8 cellular contexts compared by ENCODE assay signal in genomic region chr1:85276290-85277026, GRCh38. TPM values are rescaled to one million over a fixed set of nuclear protein-coding genes. Genes with fewer than 3 reads are reported as not detected.
DNase-seq lines count a peak whose midpoint lies in the region; ATAC-seq and TF ChIP-seq lines count a peak whose summit lies in the region.

Gene BCL10 (minus strand): TSS chr1:85276632. CDS start chr1:85276352, 280 bp downstream.

- peak within 1 kb of the TSS; percentile 95 for H3K9ac ChIP-seq in fibroblast of lung (ENCODE audit: insufficient read depth, low read length)

- peaks cover 47% of the 10 kb centered on the region for H3K4me1 Mint-ChIP-seq in activated T-helper 2 cell treated with anti-CD3 and anti-CD28 coated beads, Interferon-gamma antibody, Interleukin-2, Interleukin-4, amounts not matched to agents 10 μg/mL and 5 μg/mL and 100 μg/mL, durations not matched to agents 14 hours and 24 hours and 36 hours (ENCODE audit: low read depth)
- peaks cover 35 to 54% (median 46%) of the 10 kb centered on the region in 7 donors for H3K4me1 Mint-ChIP-seq in naive thymus-derived CD4-positive, alpha-beta T cell
- peaks cover 38 to 52% of the 10 kb centered on the region in 2 donors for H3K4me1 Mint-ChIP-seq in stimulated activated naive B cell treated with anti-CD40 and anti-IgM and Interleukin-4, amounts not matched to agents 10 μg/mL and 1 μg/mL and 100 μg/mL, for 72 hours

- CTCF ChIA-PET in naive thymus-derived CD4-positive, alpha-beta T cell (lab: Charles Lee) = interaction anchor here (0.6 to 4.0 kb wide), 8 partner anchors 12 to 768 kb away, joined by 3 to 29 read pairs (median 4); partner anchors contain the start of gene C1orf52

- DNase-seq in EH (ENCODE audit: low read depth) (peak; percentile 98), H4 (ENCODE audit: low spot score) (peak; percentile 97), LoVo (ENCODE audit: low spot score) (peak; percentile 99), RWPE2 (ENCODE audit: low spot score) (peak; percentile 98), fibroblast of lung (ENCODE audit: low read depth in 2 of 2) (peak; percentile 98)
- DNase-seq in activated T-helper 2 cell treated with anti-CD3 and anti-CD28 coated beads, Interferon-gamma antibody, Interleukin-2, Interleukin-4, amounts not matched to agents 10 μg/mL and 5 μg/mL and 100 μg/mL, durations not matched to agents 14 hours and 24 hours and 36 hours (ENCODE audit: low spot score) = peak; percentile 98
- peak; percentile 95 to 98 (median 97) for DNase-seq in naive thymus-derived CD4-positive, alpha-beta T cell
- DNase-seq in stimulated activated naive B cell treated with anti-CD40 and anti-IgM and Interleukin-4, amounts not matched to agents 10 μg/mL and 1 μg/mL and 100 μg/mL, for 72 hours = peak; percentile 99

- POLR2A ChIA-PET in naive thymus-derived CD4-positive, alpha-beta T cell (lab: Charles Lee) = interaction anchor here (0.5 to 5.6 kb wide), 15 partner anchors 9 to 1699 kb away, joined by 3 to 63 read pairs (median 5); partner anchors contain the start of genes C1orf52, PRKACB, SYDE2 and ZNHIT6

- peak within 1 kb of the TSS; percentile 45 for H2AFZ ChIP-seq in fibroblast of lung (ENCODE audit: low read length)

- H3K79me2 ChIP-seq in fibroblast of lung (ENCODE audit: control insufficient read depth, insufficient read depth, low read length) = peaks cover 47% of the 10 kb centered on the region

- peaks cover 30% of the 10 kb centered on the region for H3K36me3 Mint-ChIP-seq in activated T-helper 2 cell treated with anti-CD3 and anti-CD28 coated beads, Interferon-gamma antibody, Interleukin-2, Interleukin-4, amounts not matched to agents 10 μg/mL and 5 μg/mL and 100 μg/mL, durations not matched to agents 14 hours and 24 hours and 36 hours (ENCODE audit: low read depth)
- H3K36me3 Mint-ChIP-seq in naive thymus-derived CD4-positive, alpha-beta T cell = peaks cover 5 to 17% (median 12%) of the 10 kb centered on the region in 5 donors
- peaks cover 14 to 23% of the 10 kb centered on the region in 2 donors for H3K36me3 Mint-ChIP-seq in stimulated activated naive B cell treated with anti-CD40 and anti-IgM and Interleukin-4, amounts not matched to agents 10 μg/mL and 1 μg/mL and 100 μg/mL, for 72 hours

- H3K27me3 Mint-ChIP-seq in activated T-helper 2 cell treated with anti-CD3 and anti-CD28 coated beads, Interferon-gamma antibody, Interleukin-2, Interleukin-4, amounts not matched to agents 10 μg/mL and 5 μg/mL and 100 μg/mL, durations not matched to agents 14 hours and 24 hours and 36 hours (ENCODE audit: low read depth) = peaks cover 13% of the 10 kb centered on the region
- H3K27me3 Mint-ChIP-seq in naive thymus-derived CD4-positive, alpha-beta T cell = peaks cover 0 to 22% (median 0%) of the 10 kb centered on the region in 5 donors
- no peaks in the 10 kb centered on the region for H3K27me3 Mint-ChIP-seq in stimulated activated naive B cell treated with anti-CD40 and anti-IgM and Interleukin-4, amounts not matched to agents 10 μg/mL and 1 μg/mL and 100 μg/mL, for 72 hours

- H3K4me1 ChIP-seq in RWPE2 (ENCODE audit: insufficient read depth, poor library complexity, severe bottlenecking) (peaks cover 33% of the 10 kb centered on the region), fibroblast of lung (ENCODE audit: control insufficient read depth, extremely low read depth, insufficient read depth, low read length) (peaks cover 5% of the 10 kb centered on the region)
- H3K4me1 ChIP-seq in naive thymus-derived CD4-positive, alpha-beta T cell (ENCODE audit: control insufficient read depth in 2 of 2, insufficient read depth in 2 of 2, low read length in 2 of 2) = peaks cover 17 to 28% of the 10 kb centered on the region in 2 donors

- H3K36me3 ChIP-seq in RWPE2 (ENCODE audit: low read depth) = peaks cover 33% of the 10 kb centered on the region
- H3K36me3 ChIP-seq in fibroblast of lung (ENCODE audit: control insufficient read depth, insufficient read depth, low read length) = no peaks in the 10 kb centered on the region
- H3K36me3 ChIP-seq in naive thymus-derived CD4-positive, alpha-beta T cell (ENCODE audit: control insufficient read depth in 2 of 3, insufficient read depth in 3 of 3, low read length in 3 of 3) = peaks cover 0 to 8% (median 0%) of the 10 kb centered on the region in 3 experiments

- H3K4me3 Mint-ChIP-seq in activated T-helper 2 cell treated with anti-CD3 and anti-CD28 coated beads, Interferon-gamma antibody, Interleukin-2, Interleukin-4, amounts not matched to agents 10 μg/mL and 5 μg/mL and 100 μg/mL, durations not matched to agents 14 hours and 24 hours and 36 hours (ENCODE audit: low read depth) = peak within 1 kb of the TSS; percentile 83
- H3K4me3 Mint-ChIP-seq in naive thymus-derived CD4-positive, alpha-beta T cell = peak within 1 kb of the TSS; percentile 82 to 95 (median 90)
- H3K4me3 Mint-ChIP-seq in stimulated activated naive B cell treated with anti-CD40 and anti-IgM and Interleukin-4, amounts not matched to agents 10 μg/mL and 1 μg/mL and 100 μg/mL, for 72 hours = peak within 1 kb of the TSS; percentile 89 to 95

- ATAC-seq in RWPE2 (ENCODE audit: low read depth) = peak; percentile 93
- ATAC-seq in naive thymus-derived CD4-positive, alpha-beta T cell = peak; percentile 97
- peak; percentile 96 to 98 for ATAC-seq in stimulated activated naive B cell treated with anti-CD40 and anti-IgM and Interleukin-4, amounts not matched to agents 10 μg/mL and 1 μg/mL and 100 μg/mL, for 72 hours (replicated peaks)

- peak within 1 kb of the TSS; percentile 87 for H3K27ac Mint-ChIP-seq in activated T-helper 2 cell treated with anti-CD3 and anti-CD28 coated beads, Interferon-gamma antibody, Interleukin-2, Interleukin-4, amounts not matched to agents 10 μg/mL and 5 μg/mL and 100 μg/mL, durations not matched to agents 14 hours and 24 hours and 36 hours
- H3K27ac Mint-ChIP-seq in naive thymus-derived CD4-positive, alpha-beta T cell = peak within 1 kb of the TSS; percentile 84 to 97 (median 95)
- H3K27ac Mint-ChIP-seq in stimulated activated naive B cell treated with anti-CD40 and anti-IgM and Interleukin-4, amounts not matched to agents 10 μg/mL and 1 μg/mL and 100 μg/mL, for 72 hours = peak within 1 kb of the TSS; percentile 98

- TF ChIP-seq CTCF in RWPE2 (IDR thresholded peaks at IDR 0.05; ENCODE audit: poor library complexity, severe bottlenecking) = no peak
- no peak for TF ChIP-seq CTCF in fibroblast of lung (conservative IDR thresholded peaks at IDR 0.05 in 1 of 2, IDR thresholded peaks at IDR 0.05 in 1 of 2; ENCODE audit: low read depth in 1 of 2, low read length in 2 of 2)

- peak within 1 kb of the TSS; percentile 62 for H3K4me3 ChIP-seq in RWPE2 (ENCODE audit: severe bottlenecking)
- peak within 1 kb of the TSS; percentile 88 to 100 (median 97) for H3K4me3 ChIP-seq in fibroblast of lung (replicated peaks in 1 of 4; ENCODE audit: control extremely low read depth in 1 of 4, insufficient read depth in 1 of 4, low read depth in 3 of 4, low read length in 4 of 4)
- peak within 1 kb of the TSS; percentile 89 for H3K4me3 ChIP-seq in naive thymus-derived CD4-positive, alpha-beta T cell (ENCODE audit: low read length)

- peak within 1 kb of the TSS; percentile 89 for H3K4me2 ChIP-seq in fibroblast of lung (ENCODE audit: extremely low read depth, insufficient read depth, low read length)

- H3K9me3 ChIP-seq in RWPE2 (ENCODE audit: severe bottlenecking) = no peaks in the 10 kb centered on the region
- no peaks in the 10 kb centered on the region for H3K9me3 ChIP-seq in fibroblast of lung (ENCODE audit: control insufficient read depth, insufficient read depth, low read depth, low read length)
- no peaks in the 10 kb centered on the region for H3K9me3 ChIP-seq in naive thymus-derived CD4-positive, alpha-beta T cell (ENCODE audit: control insufficient read depth in 2 of 3, low read length in 3 of 3)

- H3K9me3 Mint-ChIP-seq in activated T-helper 2 cell treated with anti-CD3 and anti-CD28 coated beads, Interferon-gamma antibody, Interleukin-2, Interleukin-4, amounts not matched to agents 10 μg/mL and 5 μg/mL and 100 μg/mL, durations not matched to agents 14 hours and 24 hours and 36 hours = no peaks in the 10 kb centered on the region
- no peaks in the 10 kb centered on the region for H3K9me3 Mint-ChIP-seq in naive thymus-derived CD4-positive, alpha-beta T cell
- H3K9me3 Mint-ChIP-seq in stimulated activated naive B cell treated with anti-CD40 and anti-IgM and Interleukin-4, amounts not matched to agents 10 μg/mL and 1 μg/mL and 100 μg/mL, for 72 hours = no peaks in the 10 kb centered on the region

- H4K20me1 ChIP-seq in fibroblast of lung (ENCODE audit: control insufficient read depth, extremely low read depth, insufficient read depth, low read length) = no peaks in the 10 kb centered on the region

- no peaks in the 10 kb centered on the region for H3K27me3 ChIP-seq in RWPE2 (ENCODE audit: insufficient read depth, poor library complexity, severe bottlenecking)
- H3K27me3 ChIP-seq in fibroblast of lung (ENCODE audit: control insufficient read depth, insufficient read depth, low read length) = no peaks in the 10 kb centered on the region
- no peaks in the 10 kb centered on the region for H3K27me3 ChIP-seq in naive thymus-derived CD4-positive, alpha-beta T cell (ENCODE audit: control insufficient read depth in 2 of 2, insufficient read depth in 2 of 2, low read length in 2 of 2)

- intact Hi-C loops in activated T-helper 2 cell treated with anti-CD3 and anti-CD28 coated beads, Interferon-gamma antibody, Interleukin-2, Interleukin-4, amounts not matched to agents 10 μg/mL and 5 μg/mL and 100 μg/mL, durations not matched to agents 14 hours and 24 hours and 36 hours (cut with micrococcal nuclease) = loop anchor here (1.0 to 10.0 kb wide), 8 partner anchors 17 to 1129 kb away; partner anchors contain the start of genes C1orf52, CTBS, GNG5 and ODF2L
- intact Hi-C loops in naive thymus-derived CD4-positive, alpha-beta T cell (cut with micrococcal nuclease) = loop anchor here (1.0 to 10.0 kb wide), 30 partner anchors 17 to 1768 kb away; partner anchors contain the start of genes C1orf52 (in 2 of the 2), CTBS (in 2 of the 2), GNG5 (in 2 of the 2) and HS2ST1 (in 2 of the 2)

- peak within 1 kb of the TSS; percentile 86 for H3K27ac ChIP-seq in RWPE2 (ENCODE audit: poor library complexity, severe bottlenecking)
- peak within 1 kb of the TSS; percentile 98 for H3K27ac ChIP-seq in fibroblast of lung (ENCODE audit: insufficient read depth, low read length)
- peak within 1 kb of the TSS; percentile 97 for H3K27ac ChIP-seq in naive thymus-derived CD4-positive, alpha-beta T cell (ENCODE audit: low read depth, low read length)

RNA-seq across cellular contexts. Expression of gene BCL10, which starts in this region (rescaled TPM):
- total RNA-seq in H4 (2014; rRNA removed; shearing (Covaris generic)) = 13.1 and 19.8 TPM in 2 replicates
- total RNA-seq in activated T-helper 2 cell treated with anti-CD3 and anti-CD28 coated beads, Interferon-gamma antibody, Interleukin-2, Interleukin-4, amounts not matched to agents 10 μg/mL and 5 μg/mL and 100 μg/mL, durations not matched to agents 14 hours and 24 hours and 36 hours = 24.4 and 27.4 TPM in 2 replicates
- total RNA-seq in fibroblast of lung = 21.3 and 30.2 TPM in 2 replicates
- 18.8 and 20.1 TPM in 2 replicates for polyA plus RNA-seq in fibroblast of lung
- polyA plus RNA-seq in fibroblast of lung (2012) = 20.1 and 20.2 TPM in 2 replicates
- 13.4 and 17.8 TPM in 2 replicates for polyA minus RNA-seq in fibroblast of lung (ENCODE audit: low replicate concordance)
- total RNA-seq in naive thymus-derived CD4-positive, alpha-beta T cell = 10 to 100 TPM; 30.4 to 53.0 (median 35.4) TPM
- polyA plus RNA-seq in naive thymus-derived CD4-positive, alpha-beta T cell = 10 to 100 TPM; 17.4 to 19.4 TPM

Comparison
In these comparisons a context has a peak if more than half of its experiments do, and no peak if none do; other contexts are left out.
1. Peak in every context shown above with its lines: DNase-seq, ATAC-seq, H3K4me3 ChIP-seq and H3K27ac ChIP-seq.